20 cellular contexts compared by ENCODE assay signal in genomic region chrX:46811101-46811500, GRCh38. TPM values are rescaled to one million over a fixed set of nuclear protein-coding genes. Genes with fewer than 3 reads are reported as not detected.
A peak's percentile ranks its signal among the peaks of the same experiment; 100 is the strongest.
DNase-seq lines count a peak whose midpoint lies in the region; ATAC-seq and FAIRE-seq lines count a peak whose summit lies in the region.
"Had no signal": no experiment of that assay in that cellular context is flagged by ENCODE, and none has a peak within 500 bp of the region (broad histone marks: within the 10 kb centered on the region; RNA-seq: fewer than 3 reads in every experiment).

No MANE protein-coding gene starts in this region.

- no peak overlapping the region for H3K4me3 ChIP-seq in small intestine (ENCODE audit: low read depth in 1 of 2, low read length in 2 of 2)
- H3K4me3 ChIP-seq: GM12878 had no signal

- no peaks in the 10 kb centered on the region for H3K9me3 ChIP-seq in small intestine (ENCODE audit: control insufficient read depth, low read depth)

- WGBS in small intestine, 3 donors = 70 to 88% (median 74%) methylated on average over 1 of the region's 1 CpG

- no peak overlapping the region for H3K27ac ChIP-seq in small intestine (ENCODE audit: low read depth in 1 of 2, low read length in 1 of 2)

- H3K27me3 ChIP-seq in small intestine (ENCODE audit: control insufficient read depth in 2 of 2, insufficient read depth in 2 of 2, low read length in 2 of 2) = no peaks in the 10 kb centered on the region

- DNase-seq in GM03348 (ENCODE audit: low spot score) (peak; percentile 20), RPMI7951 (ENCODE audit: low read depth) (peak; percentile 32), fibroblast of gingiva (ENCODE audit: low read depth) (peak; percentile 11), NCI-H526 treated with DMSO at 0.1 percent for 48 hours (lab: John Stamatoyannopoulos, UW) (no peak), small intestine (no peak), pons (ENCODE audit: low spot score) (no peak)
- DNase-seq: CD4-positive, alpha-beta memory T cell; DMS79 treated with DMSO at 0.1 percent for 48 hours; GOT3; KBM-7; NCI-H1436; NCI-H2029 treated with DMSO at 0.1 percent for 48 hours; NCI-H510A treated with DMSO at 0.1 percent for 48 hours had no signal

- ATAC-seq in HG02571 (IDR thresholded peaks at IDR 0.05; ENCODE audit: unreplicated experiment) = no peak
- ATAC-seq: GM12878, Panc1, Right ventricle myocardium inferior had no signal

- H3K4me1 ChIP-seq in small intestine (ENCODE audit: control insufficient read depth in 2 of 2, insufficient read depth in 1 of 2, low read depth in 1 of 2, low read length in 1 of 2) = no peaks in the 10 kb centered on the region

- no peak for FAIRE-seq in small intestine (lab: Jason Lieb, UNC)
- FAIRE-seq: D721Med, G401.6, GM12878, GM18507 had no signal

- H3K36me3 ChIP-seq in small intestine (ENCODE audit: control insufficient read depth in 2 of 2, insufficient read depth in 2 of 2, low read length in 2 of 2) = no peaks in the 10 kb centered on the region

RNA-seq across cellular contexts. Expression of gene RP2, which starts 25.7 kb away (rescaled TPM):
- 48.4 and 53.9 TPM in 2 replicates for total RNA-seq in RPMI7951 (2014; rRNA removed; shearing (Covaris generic))
- polyA plus RNA-seq in small intestine = 10 to 100 TPM in 2 of 3 donors, 1 to 10 TPM in 1; 7.7 to 15.9 (median 13.6) TPM

RNA-seq across cellular contexts. Expression of gene SLC9A7, which starts 52.2 kb away (rescaled TPM):
- total RNA-seq in RPMI7951 (2014; rRNA removed; shearing (Covaris generic)) = 19.6 and 28.8 TPM in 2 replicates
- polyA plus RNA-seq in small intestine = 1 to 10 TPM in 1 of 3 donors, under 1 TPM in 2; under 0.01 to 2.5 (median 0.22) TPM

Comparison
In these comparisons a context has a peak if more than half of its experiments do, and no peak if none do; other contexts are left out.
1. DNase-seq: peak in GM03348 (single experiment), RPMI7951 (single experiment) and fibroblast of gingiva (single experiment); none in NCI-H526 treated with DMSO at 0.1 percent for 48 hours (single experiment), small intestine (single experiment) and pons (single experiment).